In the genomic region with DNA sequence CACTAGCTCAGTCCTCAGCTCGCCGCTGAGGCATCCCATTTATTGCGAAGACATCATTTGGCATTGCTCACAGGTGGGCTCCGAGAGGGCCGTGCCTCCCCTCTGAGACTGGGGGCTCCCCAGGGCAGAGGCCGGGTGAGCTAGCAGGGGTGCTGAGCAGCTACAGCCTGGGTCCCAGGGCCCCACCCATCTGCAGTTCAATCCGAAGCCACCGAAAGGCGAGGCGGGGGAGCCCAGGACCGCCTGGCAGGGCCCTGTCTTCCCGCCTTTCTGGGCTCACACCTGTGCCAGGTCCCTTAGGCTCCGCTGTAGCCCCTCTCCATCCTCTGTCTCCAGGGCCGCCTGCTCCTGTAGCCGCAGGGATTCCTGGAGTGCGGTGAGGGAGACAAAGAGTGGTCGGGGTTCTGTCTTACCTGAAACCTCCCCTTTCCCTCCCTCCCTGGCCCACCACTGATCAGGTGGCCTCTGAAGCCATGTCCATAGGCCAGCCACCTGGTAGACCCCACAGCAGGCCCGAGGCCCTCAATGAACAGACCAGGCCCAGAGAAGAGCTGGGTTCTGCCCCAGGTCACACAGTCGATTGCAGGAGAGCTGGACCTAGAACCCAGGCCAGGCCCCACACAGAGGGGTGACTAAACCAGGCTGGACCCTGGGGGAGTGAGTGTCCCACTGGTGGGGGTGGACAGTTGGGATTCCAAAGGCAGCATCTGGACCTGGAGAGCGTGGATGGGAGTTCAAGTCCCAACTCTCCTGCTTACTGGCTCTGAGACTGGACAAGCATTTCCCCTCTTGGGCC, we compare ENCODE assay signal across 1 cellular context.
TF ChIP-seq lines count a peak whose summit lies in the region.

No MANE protein-coding gene starts in this region.

TF ChIP-seq in K562, 482 proteins besides CTCF, POLR2A, EP300 and RAD21 (continued from another document and continues in another):
- TF ChIP-seq ZFX (CRISPR knock-in tag; IDR thresholded peaks at IDR 0.05): peak; percentile 2; the same call in 1 of the 2 replicates
- no peak for TF ChIP-seq CCNT2 (IDR thresholded peaks at IDR 0.05; ENCODE audit: borderline replicate concordance, extremely low read depth, insufficient read length, low read depth, low read length)
- TF ChIP-seq, protein P1, sequence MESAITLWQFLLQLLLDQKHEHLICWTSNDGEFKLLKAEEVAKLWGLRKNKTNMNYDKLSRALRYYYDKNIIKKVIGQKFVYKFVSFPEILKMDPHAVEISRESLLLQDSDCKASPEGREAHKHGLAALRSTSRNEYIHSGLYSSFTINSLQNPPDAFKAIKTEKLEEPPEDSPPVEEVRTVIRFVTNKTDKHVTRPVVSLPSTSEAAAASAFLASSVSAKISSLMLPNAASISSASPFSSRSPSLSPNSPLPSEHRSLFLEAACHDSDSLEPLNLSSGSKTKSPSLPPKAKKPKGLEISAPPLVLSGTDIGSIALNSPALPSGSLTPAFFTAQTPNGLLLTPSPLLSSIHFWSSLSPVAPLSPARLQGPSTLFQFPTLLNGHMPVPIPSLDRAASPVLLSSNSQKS (CRISPR knock-in tag; IDR thresholded peaks at IDR 0.05): no peak
- TF ChIP-seq ASH1L (IDR thresholded peaks at IDR 0.05; ENCODE audit: borderline replicate concordance, low read depth, partially characterized antibody): no peak
- TF ChIP-seq MAFG (tag; conservative IDR thresholded peaks at IDR 0.05): no peak
- TF ChIP-seq SMAD4 (CRISPR knock-in tag; conservative IDR thresholded peaks at IDR 0.05): no peak
- TF ChIP-seq HLTF (IDR thresholded peaks at IDR 0.05): no peak
- no peak for TF ChIP-seq MEF2D (tag; conservative IDR thresholded peaks at IDR 0.05; ENCODE audit: low read depth)
- TF ChIP-seq, protein P2, sequence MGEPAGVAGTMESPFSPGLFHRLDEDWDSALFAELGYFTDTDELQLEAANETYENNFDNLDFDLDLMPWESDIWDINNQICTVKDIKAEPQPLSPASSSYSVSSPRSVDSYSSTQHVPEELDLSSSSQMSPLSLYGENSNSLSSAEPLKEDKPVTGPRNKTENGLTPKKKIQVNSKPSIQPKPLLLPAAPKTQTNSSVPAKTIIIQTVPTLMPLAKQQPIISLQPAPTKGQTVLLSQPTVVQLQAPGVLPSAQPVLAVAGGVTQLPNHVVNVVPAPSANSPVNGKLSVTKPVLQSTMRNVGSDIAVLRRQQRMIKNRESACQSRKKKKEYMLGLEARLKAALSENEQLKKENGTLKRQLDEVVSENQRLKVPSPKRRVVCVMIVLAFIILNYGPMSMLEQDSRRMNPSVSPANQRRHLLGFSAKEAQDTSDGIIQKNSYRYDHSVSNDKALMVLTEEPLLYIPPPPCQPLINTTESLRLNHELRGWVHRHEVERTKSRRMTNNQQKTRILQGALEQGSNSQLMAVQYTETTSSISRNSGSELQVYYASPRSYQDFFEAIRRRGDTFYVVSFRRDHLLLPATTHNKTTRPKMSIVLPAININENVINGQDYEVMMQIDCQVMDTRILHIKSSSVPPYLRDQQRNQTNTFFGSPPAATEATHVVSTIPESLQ (CRISPR knock-in tag; IDR thresholded peaks at IDR 0.05): no peak
- TF ChIP-seq MTA2 (IDR thresholded peaks at IDR 0.05; ENCODE audit: low read depth): no peak
- TF ChIP-seq ILF3 (IDR thresholded peaks at IDR 0.05; ENCODE audit: borderline replicate concordance): no peak
- no peak for TF ChIP-seq LEF1 (IDR thresholded peaks at IDR 0.05)
- no peak for TF ChIP-seq NEUROD1 (IDR thresholded peaks at IDR 0.05; ENCODE audit: borderline replicate concordance, low read depth, low read length, partially characterized antibody)
- no peak for TF ChIP-seq ZNF551 (CRISPR knock-in tag; IDR thresholded peaks at IDR 0.05)
- no peak for TF ChIP-seq WHSC1 (IDR thresholded peaks at IDR 0.05; ENCODE audit: low read length)
- no peak for TF ChIP-seq RUNX1 (IDR thresholded peaks at IDR 0.05; ENCODE audit: low read depth)
- TF ChIP-seq, protein P3, sequence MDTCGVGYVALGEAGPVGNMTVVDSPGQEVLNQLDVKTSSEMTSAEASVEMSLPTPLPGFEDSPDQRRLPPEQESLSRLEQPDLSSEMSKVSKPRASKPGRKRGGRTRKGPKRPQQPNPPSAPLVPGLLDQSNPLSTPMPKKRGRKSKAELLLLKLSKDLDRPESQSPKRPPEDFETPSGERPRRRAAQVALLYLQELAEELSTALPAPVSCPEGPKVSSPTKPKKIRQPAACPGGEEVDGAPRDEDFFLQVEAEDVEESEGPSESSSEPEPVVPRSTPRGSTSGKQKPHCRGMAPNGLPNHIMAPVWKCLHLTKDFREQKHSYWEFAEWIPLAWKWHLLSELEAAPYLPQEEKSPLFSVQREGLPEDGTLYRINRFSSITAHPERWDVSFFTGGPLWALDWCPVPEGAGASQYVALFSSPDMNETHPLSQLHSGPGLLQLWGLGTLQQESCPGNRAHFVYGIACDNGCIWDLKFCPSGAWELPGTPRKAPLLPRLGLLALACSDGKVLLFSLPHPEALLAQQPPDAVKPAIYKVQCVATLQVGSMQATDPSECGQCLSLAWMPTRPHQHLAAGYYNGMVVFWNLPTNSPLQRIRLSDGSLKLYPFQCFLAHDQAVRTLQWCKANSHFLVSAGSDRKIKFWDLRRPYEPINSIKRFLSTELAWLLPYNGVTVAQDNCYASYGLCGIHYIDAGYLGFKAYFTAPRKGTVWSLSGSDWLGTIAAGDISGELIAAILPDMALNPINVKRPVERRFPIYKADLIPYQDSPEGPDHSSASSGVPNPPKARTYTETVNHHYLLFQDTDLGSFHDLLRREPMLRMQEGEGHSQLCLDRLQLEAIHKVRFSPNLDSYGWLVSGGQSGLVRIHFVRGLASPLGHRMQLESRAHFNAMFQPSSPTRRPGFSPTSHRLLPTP (IDR thresholded peaks at IDR 0.05; ENCODE audit: borderline replicate concordance, extremely low read depth, insufficient read length): no peak
- TF ChIP-seq, protein P4, sequence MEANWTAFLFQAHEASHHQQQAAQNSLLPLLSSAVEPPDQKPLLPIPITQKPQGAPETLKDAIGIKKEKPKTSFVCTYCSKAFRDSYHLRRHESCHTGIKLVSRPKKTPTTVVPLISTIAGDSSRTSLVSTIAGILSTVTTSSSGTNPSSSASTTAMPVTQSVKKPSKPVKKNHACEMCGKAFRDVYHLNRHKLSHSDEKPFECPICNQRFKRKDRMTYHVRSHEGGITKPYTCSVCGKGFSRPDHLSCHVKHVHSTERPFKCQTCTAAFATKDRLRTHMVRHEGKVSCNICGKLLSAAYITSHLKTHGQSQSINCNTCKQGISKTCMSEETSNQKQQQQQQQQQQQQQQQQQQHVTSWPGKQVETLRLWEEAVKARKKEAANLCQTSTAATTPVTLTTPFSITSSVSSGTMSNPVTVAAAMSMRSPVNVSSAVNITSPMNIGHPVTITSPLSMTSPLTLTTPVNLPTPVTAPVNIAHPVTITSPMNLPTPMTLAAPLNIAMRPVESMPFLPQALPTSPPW (CRISPR knock-in tag; IDR thresholded peaks at IDR 0.05): no peak
- no peak for TF ChIP-seq RCOR1 (IDR thresholded peaks at IDR 0.05; ENCODE audit: borderline replicate concordance in 1 of 2, low read depth in 2 of 2, low read length in 2 of 2)
- no peak for TF ChIP-seq FOXJ3 (CRISPR knock-in tag; IDR thresholded peaks at IDR 0.05)
- TF ChIP-seq ZC3H4 (CRISPR knock-in tag; IDR thresholded peaks at IDR 0.05; ENCODE audit: borderline replicate concordance): no peak
- TF ChIP-seq ZNF184 (CRISPR knock-in tag; IDR thresholded peaks at IDR 0.05): 0 out of 2 replicates have a peak, but pooled peaks have one; percentile 35
- TF ChIP-seq, protein P5, sequence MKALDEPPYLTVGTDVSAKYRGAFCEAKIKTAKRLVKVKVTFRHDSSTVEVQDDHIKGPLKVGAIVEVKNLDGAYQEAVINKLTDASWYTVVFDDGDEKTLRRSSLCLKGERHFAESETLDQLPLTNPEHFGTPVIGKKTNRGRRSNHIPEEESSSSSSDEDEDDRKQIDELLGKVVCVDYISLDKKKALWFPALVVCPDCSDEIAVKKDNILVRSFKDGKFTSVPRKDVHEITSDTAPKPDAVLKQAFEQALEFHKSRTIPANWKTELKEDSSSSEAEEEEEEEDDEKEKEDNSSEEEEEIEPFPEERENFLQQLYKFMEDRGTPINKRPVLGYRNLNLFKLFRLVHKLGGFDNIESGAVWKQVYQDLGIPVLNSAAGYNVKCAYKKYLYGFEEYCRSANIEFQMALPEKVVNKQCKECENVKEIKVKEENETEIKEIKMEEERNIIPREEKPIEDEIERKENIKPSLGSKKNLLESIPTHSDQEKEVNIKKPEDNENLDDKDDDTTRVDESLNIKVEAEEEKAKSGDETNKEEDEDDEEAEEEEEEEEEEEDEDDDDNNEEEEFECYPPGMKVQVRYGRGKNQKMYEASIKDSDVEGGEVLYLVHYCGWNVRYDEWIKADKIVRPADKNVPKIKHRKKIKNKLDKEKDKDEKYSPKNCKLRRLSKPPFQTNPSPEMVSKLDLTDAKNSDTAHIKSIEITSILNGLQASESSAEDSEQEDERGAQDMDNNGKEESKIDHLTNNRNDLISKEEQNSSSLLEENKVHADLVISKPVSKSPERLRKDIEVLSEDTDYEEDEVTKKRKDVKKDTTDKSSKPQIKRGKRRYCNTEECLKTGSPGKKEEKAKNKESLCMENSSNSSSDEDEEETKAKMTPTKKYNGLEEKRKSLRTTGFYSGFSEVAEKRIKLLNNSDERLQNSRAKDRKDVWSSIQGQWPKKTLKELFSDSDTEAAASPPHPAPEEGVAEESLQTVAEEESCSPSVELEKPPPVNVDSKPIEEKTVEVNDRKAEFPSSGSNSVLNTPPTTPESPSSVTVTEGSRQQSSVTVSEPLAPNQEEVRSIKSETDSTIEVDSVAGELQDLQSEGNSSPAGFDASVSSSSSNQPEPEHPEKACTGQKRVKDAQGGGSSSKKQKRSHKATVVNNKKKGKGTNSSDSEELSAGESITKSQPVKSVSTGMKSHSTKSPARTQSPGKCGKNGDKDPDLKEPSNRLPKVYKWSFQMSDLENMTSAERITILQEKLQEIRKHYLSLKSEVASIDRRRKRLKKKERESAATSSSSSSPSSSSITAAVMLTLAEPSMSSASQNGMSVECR (CRISPR knock-in tag; IDR thresholded peaks at IDR 0.05): no peak
- TF ChIP-seq GABPB1 (CRISPR knock-in tag; IDR thresholded peaks at IDR 0.05): no peak
- TF ChIP-seq, protein P6, sequence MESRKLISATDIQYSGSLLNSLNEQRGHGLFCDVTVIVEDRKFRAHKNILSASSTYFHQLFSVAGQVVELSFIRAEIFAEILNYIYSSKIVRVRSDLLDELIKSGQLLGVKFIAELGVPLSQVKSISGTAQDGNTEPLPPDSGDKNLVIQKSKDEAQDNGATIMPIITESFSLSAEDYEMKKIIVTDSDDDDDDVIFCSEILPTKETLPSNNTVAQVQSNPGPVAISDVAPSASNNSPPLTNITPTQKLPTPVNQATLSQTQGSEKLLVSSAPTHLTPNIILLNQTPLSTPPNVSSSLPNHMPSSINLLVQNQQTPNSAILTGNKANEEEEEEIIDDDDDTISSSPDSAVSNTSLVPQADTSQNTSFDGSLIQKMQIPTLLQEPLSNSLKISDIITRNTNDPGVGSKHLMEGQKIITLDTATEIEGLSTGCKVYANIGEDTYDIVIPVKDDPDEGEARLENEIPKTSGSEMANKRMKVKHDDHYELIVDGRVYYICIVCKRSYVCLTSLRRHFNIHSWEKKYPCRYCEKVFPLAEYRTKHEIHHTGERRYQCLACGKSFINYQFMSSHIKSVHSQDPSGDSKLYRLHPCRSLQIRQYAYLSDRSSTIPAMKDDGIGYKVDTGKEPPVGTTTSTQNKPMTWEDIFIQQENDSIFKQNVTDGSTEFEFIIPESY (CRISPR knock-in tag; IDR thresholded peaks at IDR 0.05): no peak
- TF ChIP-seq, protein P7, sequence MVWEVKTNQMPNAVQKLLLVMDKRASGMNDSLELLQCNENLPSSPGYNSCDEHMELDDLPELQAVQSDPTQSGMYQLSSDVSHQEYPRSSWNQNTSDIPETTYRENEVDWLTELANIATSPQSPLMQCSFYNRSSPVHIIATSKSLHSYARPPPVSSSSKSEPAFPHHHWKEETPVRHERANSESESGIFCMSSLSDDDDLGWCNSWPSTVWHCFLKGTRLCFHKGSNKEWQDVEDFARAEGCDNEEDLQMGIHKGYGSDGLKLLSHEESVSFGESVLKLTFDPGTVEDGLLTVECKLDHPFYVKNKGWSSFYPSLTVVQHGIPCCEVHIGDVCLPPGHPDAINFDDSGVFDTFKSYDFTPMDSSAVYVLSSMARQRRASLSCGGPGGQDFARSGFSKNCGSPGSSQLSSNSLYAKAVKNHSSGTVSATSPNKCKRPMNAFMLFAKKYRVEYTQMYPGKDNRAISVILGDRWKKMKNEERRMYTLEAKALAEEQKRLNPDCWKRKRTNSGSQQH (CRISPR knock-in tag; IDR thresholded peaks at IDR 0.05): 0 out of 2 replicates have a peak, but pooled peaks have one; percentile 22
- TF ChIP-seq BRD4 (IDR thresholded peaks at IDR 0.05): no peak
- TF ChIP-seq, protein P8, sequence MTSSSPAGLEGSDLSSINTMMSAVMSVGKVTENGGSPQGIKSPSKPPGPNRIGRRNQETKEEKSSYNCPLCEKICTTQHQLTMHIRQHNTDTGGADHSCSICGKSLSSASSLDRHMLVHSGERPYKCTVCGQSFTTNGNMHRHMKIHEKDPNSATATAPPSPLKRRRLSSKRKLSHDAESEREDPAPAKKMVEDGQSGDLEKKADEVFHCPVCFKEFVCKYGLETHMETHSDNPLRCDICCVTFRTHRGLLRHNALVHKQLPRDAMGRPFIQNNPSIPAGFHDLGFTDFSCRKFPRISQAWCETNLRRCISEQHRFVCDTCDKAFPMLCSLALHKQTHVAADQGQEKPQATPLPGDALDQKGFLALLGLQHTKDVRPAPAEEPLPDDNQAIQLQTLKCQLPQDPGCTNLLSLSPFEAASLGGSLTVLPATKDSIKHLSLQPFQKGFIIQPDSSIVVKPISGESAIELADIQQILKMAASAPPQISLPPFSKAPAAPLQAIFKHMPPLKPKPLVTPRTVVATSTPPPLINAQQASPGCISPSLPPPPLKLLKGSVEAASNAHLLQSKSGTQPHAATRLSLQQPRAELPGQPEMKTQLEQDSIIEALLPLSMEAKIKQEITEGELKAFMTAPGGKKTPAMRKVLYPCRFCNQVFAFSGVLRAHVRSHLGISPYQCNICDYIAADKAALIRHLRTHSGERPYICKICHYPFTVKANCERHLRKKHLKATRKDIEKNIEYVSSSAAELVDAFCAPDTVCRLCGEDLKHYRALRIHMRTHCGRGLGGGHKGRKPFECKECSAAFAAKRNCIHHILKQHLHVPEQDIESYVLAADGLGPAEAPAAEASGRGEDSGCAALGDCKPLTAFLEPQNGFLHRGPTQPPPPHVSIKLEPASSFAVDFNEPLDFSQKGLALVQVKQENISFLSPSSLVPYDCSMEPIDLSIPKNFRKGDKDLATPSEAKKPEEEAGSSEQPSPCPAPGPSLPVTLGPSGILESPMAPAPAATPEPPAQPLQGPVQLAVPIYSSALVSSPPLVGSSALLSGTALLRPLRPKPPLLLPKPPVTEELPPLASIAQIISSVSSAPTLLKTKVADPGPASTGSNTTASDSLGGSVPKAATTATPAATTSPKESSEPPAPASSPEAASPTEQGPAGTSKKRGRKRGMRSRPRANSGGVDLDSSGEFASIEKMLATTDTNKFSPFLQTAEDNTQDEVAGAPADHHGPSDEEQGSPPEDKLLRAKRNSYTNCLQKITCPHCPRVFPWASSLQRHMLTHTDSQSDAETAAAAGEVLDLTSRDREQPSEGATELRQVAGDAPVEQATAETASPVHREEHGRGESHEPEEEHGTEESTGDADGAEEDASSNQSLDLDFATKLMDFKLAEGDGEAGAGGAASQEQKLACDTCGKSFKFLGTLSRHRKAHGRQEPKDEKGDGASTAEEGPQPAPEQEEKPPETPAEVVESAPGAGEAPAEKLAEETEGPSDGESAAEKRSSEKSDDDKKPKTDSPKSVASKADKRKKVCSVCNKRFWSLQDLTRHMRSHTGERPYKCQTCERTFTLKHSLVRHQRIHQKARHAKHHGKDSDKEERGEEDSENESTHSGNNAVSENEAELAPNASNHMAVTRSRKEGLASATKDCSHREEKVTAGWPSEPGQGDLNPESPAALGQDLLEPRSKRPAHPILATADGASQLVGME (CRISPR knock-in tag; IDR thresholded peaks at IDR 0.05): peak; percentile 7; the same call in 1 of the 2 replicates
- TF ChIP-seq ZNF561 (CRISPR knock-in tag; conservative IDR thresholded peaks at IDR 0.05): no peak
- TF ChIP-seq HCFC1 (IDR thresholded peaks at IDR 0.05; ENCODE audit: low read depth, low read length): no peak
- no peak for TF ChIP-seq ZNF384 (IDR thresholded peaks at IDR 0.05; ENCODE audit: low read depth, low read length)
- TF ChIP-seq SNIP1 (IDR thresholded peaks at IDR 0.05; ENCODE audit: low read depth): no peak
- TF ChIP-seq POLR3G (IDR thresholded peaks at IDR 0.05; ENCODE audit: extremely low read depth, insufficient read length, insufficient replicate concordance): no peak
